Comparison of ENCODE assay signal across 19 cellular contexts in the genomic region with DNA sequence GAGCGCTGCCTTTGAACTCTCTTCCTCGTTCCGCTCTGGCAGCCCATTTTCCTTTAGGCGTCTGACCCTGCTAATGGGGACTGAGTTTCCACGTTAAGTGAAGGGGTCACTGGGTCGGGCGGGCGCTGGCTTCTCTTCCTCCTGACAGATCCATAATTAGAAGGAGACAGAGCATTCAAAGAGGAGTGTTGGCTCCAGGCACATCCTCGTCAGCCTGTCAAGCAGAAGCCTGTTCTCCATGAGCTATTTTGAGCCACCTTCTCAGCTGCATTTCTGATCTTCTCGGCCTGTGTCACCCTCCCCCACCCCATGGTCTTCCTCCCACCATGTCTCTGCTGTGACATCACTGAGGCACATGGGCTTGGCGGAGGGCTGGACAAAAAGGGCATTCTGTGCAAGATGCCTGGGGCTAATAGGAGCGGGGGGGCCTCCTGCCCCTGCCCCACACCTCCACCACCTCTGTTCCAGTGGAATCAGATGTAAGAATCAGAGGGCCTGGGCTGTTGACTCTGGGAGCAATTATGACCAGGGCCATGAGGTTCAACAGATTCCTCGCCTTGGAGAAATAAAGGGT.
"Had no signal": no experiment of that assay in that cellular context is flagged by ENCODE, and none has a peak within 500 bp of the region (broad histone marks: within the 10 kb centered on the region; RNA-seq: fewer than 3 reads in every experiment).

No MANE protein-coding gene starts in this region.

- H3K9me3 ChIP-seq: esophagus muscularis mucosa, gastrocnemius medialis, spleen, thoracic aorta, vagina had no signal

- H3K27ac ChIP-seq: esophagus muscularis mucosa, gastrocnemius medialis, spleen, thoracic aorta, vagina, WERI-Rb-1 had no signal

- H3K4me3 ChIP-seq: esophagus muscularis mucosa, gastrocnemius medialis, spleen, thoracic aorta, vagina had no signal

- H3K36me3 ChIP-seq: esophagus muscularis mucosa, gastrocnemius medialis, spleen, thoracic aorta, vagina, WERI-Rb-1 had no signal

- DNase-seq: activated CD4-positive, alpha-beta T cell treated with anti-CD3 and anti-CD28 coated beads, Interleukin-2, amount 50 U/mL, for 1 hour; activated CD4-positive, CD25-positive, alpha-beta regulatory T cell treated with anti-CD3 and anti-CD28 coated beads, Interleukin-2, amount 50 U/mL, for 72 hours; activated CD8-positive, alpha-beta T cell treated with anti-CD3 and anti-CD28 coated beads, Interleukin-2, amount 10 ng/mL, durations not matched to agents 7 days and 5 days; activated gamma-delta T cell; aorta; central memory CD4-positive, alpha-beta T cell; dermis blood vessel endothelial cell; gastrocnemius medialis; mammary epithelial cell; nephron progenitor cell; occipital lobe; spleen; stimulated activated CD4-positive, alpha-beta T cell treated with anti-CD3 and anti-CD28 coated beads, Interleukin-4, amount 100 ng/mL, for 1 hour; stimulated activated naive CD4-positive, alpha-beta T cell treated with Interleukin-2 at 50 U/mL for 16 hours; WERI-Rb-1 had no signal

- ATAC-seq: activated CD8-positive, alpha-beta T cell treated with anti-CD3 and anti-CD28 coated beads, Interleukin-2, amount 10 ng/mL, durations not matched to agents 7 days and 5 days; activated naive CD4-positive, alpha-beta T cell treated with anti-CD3 and anti-CD28 coated beads, Interleukin-2, amount 50 U/mL, for 72 hours; gastrocnemius medialis had no signal

- H3K4me1 ChIP-seq: gastrocnemius medialis, spleen, vagina had no signal

- H3K27me3 ChIP-seq: esophagus muscularis mucosa, gastrocnemius medialis, vagina had no signal
